Comparison of ENCODE assay signal across 28 cellular contexts in the genomic region with DNA sequence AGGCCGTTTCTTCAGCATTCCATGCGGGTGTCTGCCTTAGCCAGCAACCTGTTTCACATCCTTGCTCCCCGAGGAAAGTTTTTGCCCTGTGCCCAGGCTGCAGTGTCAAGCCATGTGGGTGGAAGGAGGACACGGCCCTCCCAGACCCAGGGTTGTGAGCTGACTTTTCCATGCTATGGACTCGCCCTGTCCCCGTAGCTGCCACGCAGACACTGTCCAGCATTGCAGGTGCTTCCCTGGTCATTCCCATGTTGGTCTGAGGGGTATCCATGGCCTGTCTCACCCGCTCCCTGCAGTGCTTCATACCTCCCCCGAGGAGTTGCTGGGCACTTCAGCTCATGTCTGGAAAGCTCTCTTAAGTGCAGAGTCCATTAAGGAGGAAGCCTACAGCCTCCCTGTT.
"Had no signal": no experiment of that assay in that cellular context is flagged by ENCODE, and none has a peak within 500 bp of the region (broad histone marks: within the 10 kb centered on the region; RNA-seq: fewer than 3 reads in every experiment).

No MANE protein-coding gene starts in this region.

- H3K9me3 Mint-ChIP-seq: activated CD4-positive, alpha-beta T cell treated with anti-CD3 and anti-CD28 coated beads, Interleukin-2, amount 10 ng/mL, durations not matched to agents 7 days and 5 days; activated naive CD4-positive, alpha-beta T cell treated with anti-CD3 and anti-CD28 coated beads, Interleukin-2, amount 50 U/mL, for 72 hours; activated T-helper 1 cell treated with anti-CD3 and anti-CD28 coated beads, Interleukin-12 subunit alpha, Interleukin-12 subunit beta, Interleukin-2, Interleukin-4 antibody, amounts not matched to agents 30 ng/mL and 10 ng/mL and 1 ng/mL, durations not matched to agents 14 hours and 24 hours and 36 hours; natural killer cell treated with Interleukin-12 subunit alpha and Interleukin-12 subunit beta and Interleukin-15 and Interleukin-18, amount 100 ng/mL, for 72 hours; stimulated activated memory B cell treated with anti-CD40 and anti-IgM and Interleukin-4, amounts not matched to agents 10 μg/mL and 1 μg/mL and 100 μg/mL, for 72 hours; T-helper 2 cell treated with Interferon-gamma antibody and Interleukin-4, amounts not matched to agents 5 μg/mL and 100 μg/mL, for 36 hours had no signal

- H3K27ac ChIP-seq: ascending aorta, sigmoid colon, stomach, suprapubic skin, uterus, VCaP had no signal

- H3K27me3 ChIP-seq: pancreas, uterus had no signal

- ATAC-seq: activated CD4-positive, CD25-positive, alpha-beta regulatory T cell treated with anti-CD3 and anti-CD28 coated beads, Interleukin-2, amount 50 U/mL, for 24 hours; activated CD8-positive, alpha-beta T cell treated with anti-CD3 and anti-CD28 coated beads, Interleukin-2, amount 10 ng/mL, durations not matched to agents 7 days and 5 days; activated naive CD4-positive, alpha-beta T cell treated with anti-CD3 and anti-CD28 coated beads, Interleukin-2, amount 50 U/mL, for 72 hours; esophagus mucosa; left ventricle myocardium superior; natural killer cell treated with Interleukin-12 subunit alpha and Interleukin-12 subunit beta and Interleukin-15 and Interleukin-18, amount 100 ng/mL, for 72 hours; stimulated activated memory B cell treated with anti-CD40 and anti-IgM and Interleukin-4, amounts not matched to agents 10 μg/mL and 1 μg/mL and 100 μg/mL, for 72 hours had no signal

- H3K4me3 Mint-ChIP-seq: activated CD4-positive, alpha-beta T cell treated with anti-CD3 and anti-CD28 coated beads, Interleukin-2, amount 10 ng/mL, durations not matched to agents 7 days and 5 days; activated CD8-positive, alpha-beta T cell treated with anti-CD3 and anti-CD28 coated beads, Interleukin-2, amount 10 ng/mL, durations not matched to agents 7 days and 5 days; activated T-helper 1 cell treated with anti-CD3 and anti-CD28 coated beads, Interleukin-12 subunit alpha, Interleukin-12 subunit beta, Interleukin-2, Interleukin-4 antibody, amounts not matched to agents 30 ng/mL and 10 ng/mL and 1 ng/mL, durations not matched to agents 14 hours and 24 hours and 36 hours; natural killer cell treated with Interleukin-12 subunit alpha and Interleukin-12 subunit beta and Interleukin-15 and Interleukin-18, amount 100 ng/mL, for 72 hours; stimulated activated memory B cell treated with anti-CD40 and anti-IgM and Interleukin-4, amounts not matched to agents 10 μg/mL and 1 μg/mL and 100 μg/mL, for 72 hours; T-helper 2 cell treated with Interferon-gamma antibody and Interleukin-4, amounts not matched to agents 5 μg/mL and 100 μg/mL, for 36 hours had no signal

- H3K36me3 ChIP-seq: ascending aorta, pancreas, sigmoid colon, stomach, suprapubic skin, tibial nerve, uterus had no signal

- H3K36me3 Mint-ChIP-seq: activated naive CD4-positive, alpha-beta T cell treated with anti-CD3 and anti-CD28 coated beads, Interleukin-2, amount 50 U/mL, for 72 hours; natural killer cell treated with Interleukin-12 subunit alpha and Interleukin-12 subunit beta and Interleukin-15 and Interleukin-18, amount 100 ng/mL, for 72 hours; stimulated activated memory B cell treated with anti-CD40 and anti-IgM and Interleukin-4, amounts not matched to agents 10 μg/mL and 1 μg/mL and 100 μg/mL, for 72 hours had no signal

- H3K27ac Mint-ChIP-seq: activated CD4-positive, alpha-beta T cell treated with anti-CD3 and anti-CD28 coated beads, Interleukin-2, amount 10 ng/mL, durations not matched to agents 7 days and 5 days; activated CD8-positive, alpha-beta T cell treated with anti-CD3 and anti-CD28 coated beads, Interleukin-2, amount 10 ng/mL, durations not matched to agents 7 days and 5 days; activated naive CD4-positive, alpha-beta T cell treated with anti-CD3 and anti-CD28 coated beads, Interleukin-2, amount 50 U/mL, for 72 hours; activated T-helper 1 cell treated with anti-CD3 and anti-CD28 coated beads, Interleukin-12 subunit alpha, Interleukin-12 subunit beta, Interleukin-2, Interleukin-4 antibody, amounts not matched to agents 30 ng/mL and 10 ng/mL and 1 ng/mL, durations not matched to agents 14 hours and 24 hours and 36 hours; natural killer cell treated with Interleukin-12 subunit alpha and Interleukin-12 subunit beta and Interleukin-15 and Interleukin-18, amount 100 ng/mL, for 72 hours; stimulated activated memory B cell treated with anti-CD40 and anti-IgM and Interleukin-4, amounts not matched to agents 10 μg/mL and 1 μg/mL and 100 μg/mL, for 72 hours; T-helper 2 cell treated with Interferon-gamma antibody and Interleukin-4, amounts not matched to agents 5 μg/mL and 100 μg/mL, for 36 hours had no signal

- H3K4me3 ChIP-seq: ascending aorta, sigmoid colon, smooth muscle cell, stomach, suprapubic skin, tibial nerve, uterus had no signal

- H3K9me3 ChIP-seq: ascending aorta, pancreas, sigmoid colon, stomach, suprapubic skin, tibial nerve, uterus had no signal

- DNase-seq: activated CD4-positive, alpha-beta T cell treated with anti-CD3 and anti-CD28 coated beads, Interleukin-2, amount 10 ng/mL, durations not matched to agents 7 days and 5 days; activated CD8-positive, alpha-beta T cell treated with anti-CD3 and anti-CD28 coated beads, Interleukin-2, amount 10 ng/mL, durations not matched to agents 7 days and 5 days; activated gamma-delta T cell; central memory CD4-positive, alpha-beta T cell; effector memory CD4-positive, alpha-beta T cell; glutamatergic neuron; hippocampal formation; kidney glomerular epithelial cell; left ventricle myocardium superior; mammary epithelial cell; midbrain; sigmoid colon; stimulated activated CD4-positive, alpha-beta T cell treated with anti-CD3 and anti-CD28 coated beads, Interleukin-15, amount 100 ng/mL, for 24 hours; stomach had no signal
